8 cellular contexts compared by ENCODE assay signal in the genomic region with DNA sequence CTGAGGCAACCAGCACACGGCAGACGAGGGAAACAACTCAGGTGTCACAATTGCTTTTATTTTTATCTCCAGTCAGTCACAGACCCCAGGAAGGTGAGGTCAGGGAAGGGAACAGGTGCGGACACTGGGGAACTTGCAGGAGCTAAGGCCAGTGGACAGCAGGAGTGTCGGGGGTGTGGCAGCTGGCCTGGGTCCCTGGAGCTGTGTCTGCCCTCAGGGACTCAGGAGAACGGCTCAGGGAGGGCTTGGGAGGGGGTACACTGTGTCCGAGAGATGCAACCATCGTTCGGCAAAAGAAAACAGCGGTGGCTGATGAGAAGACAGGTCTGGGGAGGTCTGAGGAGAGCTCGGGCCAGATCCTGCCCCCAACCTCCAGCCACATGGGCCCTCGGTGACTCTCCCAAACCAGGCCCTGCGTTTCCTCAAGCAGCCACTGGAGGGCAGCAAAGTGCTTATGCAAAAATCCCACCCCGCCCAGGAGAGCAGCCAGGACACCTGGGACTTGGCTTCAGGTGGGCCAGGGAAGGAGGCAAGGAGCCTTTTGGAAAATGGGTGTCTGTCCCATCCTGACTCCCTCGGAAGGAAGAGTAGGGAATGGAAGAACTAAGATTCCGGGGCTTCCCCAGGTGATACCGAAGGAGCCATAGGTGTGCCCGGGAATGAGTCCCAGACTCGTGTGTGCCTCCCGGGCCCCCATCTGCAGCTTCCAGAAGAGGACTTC. TPM values are rescaled to one million over a fixed set of nuclear protein-coding genes. Genes with fewer than 3 reads are reported as not detected.
A peak's percentile ranks its signal among the peaks of the same experiment; 100 is the strongest.
DNase-seq lines count a peak whose midpoint lies in the region; ATAC-seq and TF ChIP-seq lines count a peak whose summit lies in the region.

No MANE protein-coding gene starts in this region.

- WGBS in gastroesophageal sphincter (ENCODE audit: low coverage in 1 of 2), 2 donors, result 34% methylated on average over 7 of the region's 19 CpGs; no CpG with 5 or more reads in 1 of the 2 donors
- whole genome bisulfite sequencing in ovary, 3 donors, result 23 to 25% (median 25%) methylated on average over 19 of the region's 19 CpGs
- 0 to 34% methylated on average over 1 to 19 of the region's 19 CpGs for WGBS in transverse colon (ENCODE audit: low coverage in 1 of 2), 2 donors

- H3K4me1 ChIP-seq in gastroesophageal sphincter (peaks cover 0 to 34% (median 15%) of the 10 kb centered on the region in 3 donors), ovary (ENCODE audit: insufficient read depth) (peaks cover 21% of the 10 kb centered on the region), transverse colon (peaks cover 3 to 22% (median 7%) of the 10 kb centered on the region in 4 donors)

- no peaks in the 10 kb centered on the region for H3K36me3 Mint-ChIP-seq in Calu3 (ENCODE audit: insufficient read depth, unreplicated experiment)

- peak; percentile 73 for TF ChIP-seq CTCF in Calu3 (IDR thresholded peaks at IDR 0.05; ENCODE audit: unreplicated experiment)
- peak in 3 of 4 experiments; percentile 90 to 99 (median 93) for TF ChIP-seq CTCF in gastroesophageal sphincter (IDR thresholded peaks at IDR 0.05)
- TF ChIP-seq CTCF in ovary (IDR thresholded peaks at IDR 0.05), result peak; percentile 87 to 90 (median 88)
- peak; percentile 85 to 99 (median 97) for TF ChIP-seq CTCF in transverse colon (IDR thresholded peaks at IDR 0.05)

- intact Hi-C loops in Calu3 (cut with micrococcal nuclease; ENCODE audit: unreplicated experiment) (loop anchor here (2.0 to 10.0 kb wide), 3 partner anchors 78 to 205 kb away; partner anchors contain the start of gene ASIC1), ovary (cut with DNase I) (loop anchor here (1.0 to 10.0 kb wide), 7 partner anchors 80 to 208 kb away; partner anchors contain the start of genes ASIC1 (in 2 of the 4) and AQP5 (in 1 of the 4)), transverse colon (cut with DNase I; ENCODE audit: low total_unique reads) (no loop called here)

- TF ChIP-seq EP300 in gastroesophageal sphincter (IDR thresholded peaks at IDR 0.05), result no peak
- TF ChIP-seq EP300 in ovary (IDR thresholded peaks at IDR 0.05), result no peak
- no peak for TF ChIP-seq EP300 in transverse colon (IDR thresholded peaks at IDR 0.05; ENCODE audit: low read depth)

- H3K4me3 ChIP-seq in gastroesophageal sphincter (no peak overlapping the region), ovary (no peak overlapping the region), transverse colon (no peak overlapping the region)

- ATAC-seq in gastroesophageal sphincter (no peak), HG03378 (IDR thresholded peaks at IDR 0.05; ENCODE audit: unreplicated experiment) (no peak)

- H3K36me3 ChIP-seq in gastroesophageal sphincter, result no peaks in the 10 kb centered on the region
- H3K36me3 ChIP-seq in ovary, result no peaks in the 10 kb centered on the region
- no peaks in the 10 kb centered on the region for H3K36me3 ChIP-seq in transverse colon

- in situ Hi-C loops in transverse colon (cut with MboI; ENCODE audit: low pct_ligation_motif_present in 1 of 4, low pct_unique_long_range_greater_than_20kb in 1 of 4, low sequenced_read_pairs in 3 of 4), result loop anchor here in 2 of 4 donors (25.0 kb wide), 1 partner anchor 195 kb away; the partner anchor contains the start of gene ASIC1 (in 2 of the 2)

- H3K4me1 Mint-ChIP-seq in Calu3 (ENCODE audit: low read depth, unreplicated experiment), result peaks cover 10% of the 10 kb centered on the region

- TF ChIP-seq POLR2A in gastroesophageal sphincter (IDR thresholded peaks at IDR 0.05), result no peak
- no peak for TF ChIP-seq POLR2A in ovary (IDR thresholded peaks at IDR 0.05)
- no peak for TF ChIP-seq POLR2A in transverse colon (IDR thresholded peaks at IDR 0.05)

- CTCF ChIA-PET in Calu3 (lab: Charles Lee), result interaction anchor here (0.6 to 5.0 kb wide), 12 partner anchors 23 to 203 kb away, joined by 3 to 18 read pairs (median 4); partner anchors contain the start of gene NCKAP5L

- no peaks in the 10 kb centered on the region for H3K9me3 Mint-ChIP-seq in Calu3 (ENCODE audit: low read depth, unreplicated experiment)

- no peak overlapping the region for H3K4me3 Mint-ChIP-seq in Calu3 (ENCODE audit: low read depth, unreplicated experiment)

- peaks cover 21% of the 10 kb centered on the region for H3K27me3 Mint-ChIP-seq in Calu3 (ENCODE audit: unreplicated experiment)

- H3K27ac Mint-ChIP-seq in Calu3 (ENCODE audit: unreplicated experiment), result no peak overlapping the region

- no peak overlapping the region for H3K27ac ChIP-seq in gastroesophageal sphincter
- H3K27ac ChIP-seq in ovary, result no peak overlapping the region
- no peak overlapping the region for H3K27ac ChIP-seq in transverse colon

- DNase-seq in Calu3, result peak; percentile 77
- peak; percentile 91 for DNase-seq in HT-29 (ENCODE audit: low spot score)
- DNase-seq in RKO (ENCODE audit: low spot score), result peak; percentile 55
- peak; percentile 91 for DNase-seq in activated effector memory CD4-positive, alpha-beta T cell treated with anti-CD3 and anti-CD28 coated beads, Interleukin-2, amount 50 U/mL, for 16 hours
- peak; percentile 65 to 86 (median 85) for DNase-seq in ovary
- DNase-seq in transverse colon, result peak; percentile 79

- no peaks in the 10 kb centered on the region for H3K9me3 ChIP-seq in gastroesophageal sphincter
- H3K9me3 ChIP-seq in ovary, result no peaks in the 10 kb centered on the region
- H3K9me3 ChIP-seq in transverse colon, result no peaks in the 10 kb centered on the region

- no peaks in the 10 kb centered on the region for H3K27me3 ChIP-seq in gastroesophageal sphincter
- H3K27me3 ChIP-seq in ovary, result no peaks in the 10 kb centered on the region
- H3K27me3 ChIP-seq in transverse colon, result no peaks in the 10 kb centered on the region

- BruUV-seq in Calu3 (replicated peaks; lab: Mats Ljungman, UMichigan), result no TSS peak

RNA-seq across cellular contexts. Expression of gene BCDIN3D, which starts 24.1 kb away (rescaled TPM):
- total RNA-seq in Calu3 (2022) (4.0 and 4.7 TPM in 2 replicates), gastroesophageal sphincter (1 to 10 TPM; 2.6 to 4.7 (median 3.4) TPM), ovary (1 to 10 TPM; 2.8 to 5.9 (median 4.7) TPM), transverse colon (1 to 10 TPM in 3 of 4 donors, under 1 TPM in 1; 0.20 to 2.4 (median 2.0) TPM)
- 2.5 and 2.9 TPM in 2 replicates for total RNA-seq in HT-29 (2014; rRNA removed; shearing (Covaris generic))
- polyA plus RNA-seq in ovary, result 1 to 10 TPM; 3.5 to 4.3 TPM

RNA-seq across cellular contexts. Expression of gene FAIM2, which starts 36.7 kb away (rescaled TPM):
- total RNA-seq in Calu3 (2022), result not detected in 2 replicates
- total RNA-seq in HT-29 (2014; rRNA removed; shearing (Covaris generic)), result 0.58 and 0.63 TPM in 2 replicates
- 1 to 10 TPM; 3.4 to 7.4 (median 5.9) TPM for total RNA-seq in gastroesophageal sphincter
- 10 to 100 TPM in 1 of 7 donors, 1 to 10 TPM in 4, under 1 TPM in 2; under 0.01 to 19.3 (median 2.4) TPM for total RNA-seq in ovary
- polyA plus RNA-seq in ovary, result 1 to 10 TPM; 1.0 to 7.1 TPM
- total RNA-seq in transverse colon, result 1 to 10 TPM; 1.5 to 2.8 (median 2.5) TPM

RNA-seq across cellular contexts. Expression of gene NCKAP5L, which starts 38.8 kb away (rescaled TPM):
- total RNA-seq in Calu3 (2022) (10.0 and 11.8 TPM in 2 replicates), gastroesophageal sphincter (10 to 100 TPM; 15.3 to 27.5 (median 19.0) TPM), ovary (10 to 100 TPM; 12.0 to 27.3 (median 22.8) TPM), transverse colon (1 to 10 TPM; 3.4 to 5.1 (median 4.2) TPM)
- total RNA-seq in HT-29 (2014; rRNA removed; shearing (Covaris generic)), result 16.4 and 19.3 TPM in 2 replicates
- polyA plus RNA-seq in ovary, result 10 to 100 TPM in 1 of 2 donors, 1 to 10 TPM in 1; 2.5 to 13.8 TPM
